11 cellular contexts compared by ENCODE assay signal in the genomic region with DNA sequence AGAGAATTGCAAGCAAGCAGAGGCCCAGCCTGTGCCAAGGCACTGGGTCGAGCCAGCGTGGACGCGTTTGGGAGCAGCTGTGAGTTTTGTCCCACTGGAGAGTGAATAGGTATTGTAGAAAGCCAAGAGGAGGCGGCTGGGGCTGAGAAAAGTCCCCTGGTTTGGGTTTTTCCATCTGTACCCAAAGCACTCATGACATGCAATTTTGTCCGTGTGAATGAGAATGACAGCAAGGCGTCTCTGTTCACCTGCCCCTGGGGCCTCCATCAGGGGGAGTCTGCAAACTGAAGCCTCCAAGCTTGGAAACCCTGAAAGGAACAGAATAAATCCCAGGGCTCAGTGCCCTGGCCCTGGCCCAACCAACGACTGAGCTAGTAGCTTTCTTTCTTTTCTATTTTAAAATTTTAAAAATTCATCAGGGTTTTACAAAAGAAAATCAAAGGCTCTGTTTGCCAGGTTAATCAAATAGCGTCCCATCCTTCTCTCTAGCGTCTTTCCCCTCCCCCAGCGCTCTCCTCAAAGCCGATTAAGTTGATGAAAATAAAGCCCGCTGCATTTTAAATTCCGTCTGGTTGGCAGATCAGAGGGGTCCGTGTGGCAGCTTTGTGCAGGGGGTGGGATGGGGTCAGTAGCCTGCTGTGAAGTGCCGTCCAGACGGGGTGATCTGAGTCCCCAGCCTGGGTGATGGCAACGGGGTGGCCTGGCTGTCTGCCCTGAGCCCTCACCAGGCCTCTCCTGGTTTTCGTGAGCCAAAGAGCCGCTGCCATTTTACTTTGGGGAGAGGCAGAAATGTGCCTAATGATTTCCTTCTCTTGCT.
DNase-seq lines count a peak whose midpoint lies in the region; ATAC-seq and TF ChIP-seq lines count a peak whose summit lies in the region.
"Had no signal": no experiment of that assay in that cellular context is flagged by ENCODE, and none has a peak within 500 bp of the region (broad histone marks: within the 10 kb centered on the region; RNA-seq: fewer than 3 reads in every experiment).

No MANE protein-coding gene starts in this region.

- H3K4me3 ChIP-seq in lower lobe of right lung (peak overlapping the region; percentile 19), A673 (ENCODE audit: low read depth, low read length, poor library complexity, severe bottlenecking) (no peak overlapping the region)
- H3K4me3 ChIP-seq: MG63 had no signal

- no peak overlapping the region for H2BK120ac ChIP-seq in H9 (ENCODE audit: low read depth, low read length, poor library complexity, severe bottlenecking)

- H3K23ac ChIP-seq in H9 (ENCODE audit: insufficient read length, low read depth, low read length): no peak overlapping the region

- H3K79me2 ChIP-seq in H9 (ENCODE audit: insufficient read depth, low read length): no peaks in the 10 kb centered on the region

- H3K4me1 ChIP-seq in H9 (ENCODE audit: insufficient read depth, low read length) (no peaks in the 10 kb centered on the region; the same call in 1 of the 2 replicates), lower lobe of right lung (peaks cover 10% of the 10 kb centered on the region), A673 (ENCODE audit: insufficient read depth, low read length, poor library complexity, severe bottlenecking) (no peaks in the 10 kb centered on the region)

- H3K18ac ChIP-seq in H9 (ENCODE audit: insufficient read length, low read depth, low read length): peak overlapping the region; percentile 11

- no peak overlapping the region for H4K8ac ChIP-seq in H9 (replicated peaks; ENCODE audit: insufficient read length, low read depth, low read length)

- H3K36me3 Mint-ChIP-seq in H9 (ENCODE audit: insufficient read depth in 1 of 3, low read depth in 3 of 3): peaks cover 2 to 9% (median 8%) of the 10 kb centered on the region in 3 experiments; a peak in 4 of 7 replicates
- H3K36me3 Mint-ChIP-seq in stimulated activated effector memory CD8-positive, alpha-beta T cell treated with anti-CD3 and anti-CD28 coated beads, Interleukin-12 subunit alpha, Interleukin-12 subunit beta, amount 100 ng/mL, for 72 hours: no peaks in the 10 kb centered on the region

- intact Hi-C loops in lower lobe of right lung (cut with DNase I) (no loop called here), A673 (cut with micrococcal nuclease; ENCODE audit: unreplicated experiment) (no loop called here)

- WGBS in H9 (ENCODE audit: extremely low coverage, insufficient read length, low lambda C conversion rate): no CpG with 5 or more reads among the region's 20 CpGs

- H3K27ac Mint-ChIP-seq in H9: peak overlapping the region; percentile 39 to 94 (median 84); a peak in 5 of 7 replicates
- H3K27ac Mint-ChIP-seq in stimulated activated effector memory CD8-positive, alpha-beta T cell treated with anti-CD3 and anti-CD28 coated beads, Interleukin-12 subunit alpha, Interleukin-12 subunit beta, amount 100 ng/mL, for 72 hours: peak overlapping the region; percentile 46

- H4K20me1 ChIP-seq in H9 (ENCODE audit: control insufficient read depth, insufficient read depth, insufficient read length): no peaks in the 10 kb centered on the region

- H2BK5ac ChIP-seq in H9 (ENCODE audit: insufficient read length, low read length): no peak overlapping the region

- H3K79me1 ChIP-seq in H9 (ENCODE audit: insufficient read depth, low read depth, low read length, poor library complexity, severe bottlenecking): no peaks in the 10 kb centered on the region

- H3K27me3 Mint-ChIP-seq in H9 (ENCODE audit: low read depth): no peaks in the 10 kb centered on the region

- CTCF ChIA-PET in A673 (lab: Charles Lee): no interaction called here

- no peaks in the 10 kb centered on the region for H3K23me2 ChIP-seq in H9 (ENCODE audit: insufficient read length, low read depth, low read length, poor library complexity, severe bottlenecking)

- no peak overlapping the region for H2BK15ac ChIP-seq in H9 (ENCODE audit: low read depth, low read length)

- H3T11ph ChIP-seq in H9 (ENCODE audit: low read length): no peak overlapping the region

- peak overlapping the region; percentile 61; the same call in 1 of the 2 replicates for H3K14ac ChIP-seq in H9 (ENCODE audit: insufficient read depth, low read length)

- H4K91ac ChIP-seq in H9 (ENCODE audit: insufficient read length, low read depth, low read length): no peak overlapping the region

- no peak overlapping the region for H4K5ac ChIP-seq in H9 (ENCODE audit: insufficient read length, low read depth, low read length)

- no peak overlapping the region for H3K27ac ChIP-seq in H9 (ENCODE audit: insufficient read length, low read depth, low read length)
- H3K27ac ChIP-seq in lower lobe of right lung: peak overlapping the region; percentile 71
- no peak overlapping the region for H3K27ac ChIP-seq in A673 (ENCODE audit: low read depth, low read length, poor library complexity, severe bottlenecking)

- no peaks in the 10 kb centered on the region for H3K27me3 ChIP-seq in H9 (ENCODE audit: insufficient read depth, low read length)
- H3K27me3 ChIP-seq in lower lobe of right lung (ENCODE audit: low read depth): no peaks in the 10 kb centered on the region
- H3K27me3 ChIP-seq in A673 (replicated peaks; ENCODE audit: insufficient read depth, low read depth, low read length, poor library complexity): no peaks in the 10 kb centered on the region
- H3K27me3 ChIP-seq: MG63 had no signal

- no TSS peak for BruUV-seq in A673 (replicated peaks; lab: Mats Ljungman, UMichigan)

- no peak overlapping the region for H2AK5ac ChIP-seq in H9 (ENCODE audit: insufficient read length, low read length)

- no peaks in the 10 kb centered on the region; a peak in 2 of 5 replicates for H3K9me3 Mint-ChIP-seq in H9
- no peaks in the 10 kb centered on the region for H3K9me3 Mint-ChIP-seq in stimulated activated effector memory CD8-positive, alpha-beta T cell treated with anti-CD3 and anti-CD28 coated beads, Interleukin-12 subunit alpha, Interleukin-12 subunit beta, amount 100 ng/mL, for 72 hours

- ATAC-seq in lower lobe of right lung: no peak
- ATAC-seq in stimulated activated effector memory CD8-positive, alpha-beta T cell treated with anti-CD3 and anti-CD28 coated beads, Interleukin-12 subunit alpha, Interleukin-12 subunit beta, amount 100 ng/mL, for 72 hours: no peak

- no peak for TF ChIP-seq CTCF in H9 (conservative IDR thresholded peaks at IDR 0.05)
- no peak for TF ChIP-seq CTCF in lower lobe of right lung (IDR thresholded peaks at IDR 0.05)
- no peak for TF ChIP-seq CTCF in A673 (conservative IDR thresholded peaks at IDR 0.05; ENCODE audit: low read depth, low read length)

- POLR2A ChIA-PET in A673 (lab: Charles Lee; ENCODE audit: low non-redundant PET): no interaction called here

- no peak overlapping the region for H3K56ac ChIP-seq in H9 (ENCODE audit: insufficient read length, low read depth, low read length)

- H3K9ac ChIP-seq in H9 (ENCODE audit: extremely low read depth, insufficient read length, low read length): no peak overlapping the region

- peaks cover 35 to 40% of the 10 kb centered on the region in 2 experiments for H3K4me1 Mint-ChIP-seq in H9
- peaks cover 8% of the 10 kb centered on the region for H3K4me1 Mint-ChIP-seq in stimulated activated effector memory CD8-positive, alpha-beta T cell treated with anti-CD3 and anti-CD28 coated beads, Interleukin-12 subunit alpha, Interleukin-12 subunit beta, amount 100 ng/mL, for 72 hours

- DNase-seq in H9 (no peak), ecto neural progenitor cell (ENCODE audit: low spot score) (peak; percentile 58), lower lobe of right lung (no peak), DMS114 treated with DMSO at 0.1 percent for 48 hours (lab: John Stamatoyannopoulos, UW; ENCODE audit: unreplicated experiment) (no peak), SW480 (ENCODE audit: low spot score) (no peak), A673 (ENCODE audit: low spot score) (no peak)
- no peak for DNase-seq in stimulated activated effector memory CD8-positive, alpha-beta T cell treated with anti-CD3 and anti-CD28 coated beads, Interleukin-12 subunit alpha, Interleukin-12 subunit beta, amount 100 ng/mL, for 72 hours (ENCODE audit: low spot score in 2 of 2)
- DNase-seq in stimulated activated CD4-positive, alpha-beta T cell treated with anti-CD3 and anti-CD28 coated beads, Interleukin-15, amount 100 ng/mL, for 24 hours: no peak
- DNase-seq: erythroblast, MG63, NCI-H748 treated with DMSO at 0.1 percent for 48 hours had no signal

- H3K36me3 ChIP-seq in lower lobe of right lung (peaks cover 10% of the 10 kb centered on the region), A673 (ENCODE audit: insufficient read depth, low read length, poor library complexity, severe bottlenecking) (no peaks in the 10 kb centered on the region)
- H3K36me3 ChIP-seq: MG63 had no signal

- no peak overlapping the region for H3K4me3 Mint-ChIP-seq in H9
- H3K4me3 Mint-ChIP-seq in stimulated activated effector memory CD8-positive, alpha-beta T cell treated with anti-CD3 and anti-CD28 coated beads, Interleukin-12 subunit alpha, Interleukin-12 subunit beta, amount 100 ng/mL, for 72 hours: no peak overlapping the region

- no peak overlapping the region for H3K4ac ChIP-seq in H9 (ENCODE audit: low read depth, low read length)

- H2BK12ac ChIP-seq in H9 (ENCODE audit: insufficient read length, low read depth, low read length): no peak overlapping the region

- no peak overlapping the region for H3K4me2 ChIP-seq in H9 (ENCODE audit: insufficient read depth, insufficient read length, low read length)

- H2BK20ac ChIP-seq in H9 (ENCODE audit: low read depth, low read length, poor library complexity, severe bottlenecking): no peak overlapping the region

- H3K9me3 ChIP-seq in H9 (ENCODE audit: control insufficient read depth, low read depth, low read length) (no peaks in the 10 kb centered on the region), lower lobe of right lung (no peaks in the 10 kb centered on the region), A673 (ENCODE audit: low read depth, low read length, poor library complexity, severe bottlenecking) (no peaks in the 10 kb centered on the region)
- H3K9me3 ChIP-seq: MG63 had no signal

- no peak overlapping the region for H2AFZ ChIP-seq in H9 (ENCODE audit: low read length)
